Comparison of ENCODE assay signal across 8 cellular contexts in the genomic region with DNA sequence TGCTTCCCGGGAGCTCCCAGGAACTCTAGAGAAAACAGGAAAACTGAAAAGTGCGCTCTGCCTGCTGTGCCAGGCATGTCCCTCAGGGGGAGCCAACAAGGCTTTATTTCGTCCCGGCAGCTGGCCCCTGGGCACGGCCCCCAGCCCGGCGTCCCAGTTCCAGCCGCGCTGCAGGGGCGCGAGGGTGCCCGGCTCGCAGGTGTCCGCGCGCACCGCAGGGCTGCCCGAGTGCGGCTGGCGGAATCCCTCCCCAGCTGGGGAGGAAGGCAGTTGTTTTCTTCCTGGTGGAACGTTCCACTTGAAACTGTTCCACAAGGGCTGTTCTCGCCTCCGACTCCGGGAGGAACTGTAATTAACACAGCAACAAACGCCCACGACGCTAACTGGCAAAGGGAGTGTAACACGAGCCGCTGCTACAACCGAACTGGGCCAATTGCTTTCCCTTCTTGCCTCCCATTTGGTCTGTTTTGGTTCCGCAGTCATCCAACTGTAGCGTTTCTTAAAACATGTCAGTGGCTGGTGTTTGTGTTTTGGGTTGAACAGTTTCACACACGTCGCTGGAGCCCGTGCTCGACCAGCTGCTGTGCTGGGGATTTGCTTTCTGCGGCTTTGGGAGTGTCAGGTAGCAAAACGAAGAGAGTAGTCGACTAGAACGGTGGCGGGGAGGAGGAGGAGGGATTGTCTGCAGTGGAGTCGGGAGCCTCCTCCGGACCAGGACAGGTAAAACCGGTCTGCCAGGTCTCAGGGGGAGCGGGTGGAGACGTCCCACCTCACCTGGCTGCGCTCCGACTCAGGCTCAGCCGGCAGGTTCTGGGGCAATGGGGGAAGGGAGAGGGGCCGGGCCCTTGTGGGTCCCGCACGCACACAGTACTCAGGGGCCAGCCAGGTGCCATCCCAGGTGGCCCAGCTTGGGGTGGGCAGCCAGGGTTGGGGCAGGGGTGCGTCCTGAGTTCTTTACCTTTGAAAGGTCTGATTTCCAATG.
A peak's percentile ranks its signal among the peaks of the same experiment; 100 is the strongest.
DNase-seq lines count a peak whose midpoint lies in the region; ATAC-seq and TF ChIP-seq lines count a peak whose summit lies in the region.

No MANE protein-coding gene starts in this region.

- H2AFZ ChIP-seq in fibroblast of lung (ENCODE audit: low read length): peak overlapping the region; percentile 93

- peak; percentile 96 for DNase-seq in DMS 273 (lab: John Stamatoyannopoulos, UW; ENCODE audit: unreplicated experiment)
- peak; percentile 41 to 84 for DNase-seq in NCI-H446 (lab: John Stamatoyannopoulos, UW)
- peak; percentile 65 for DNase-seq in activated CD8-positive, alpha-beta memory T cell treated with anti-CD3 and anti-CD28 coated beads, Interleukin-2, amount 50 U/mL, for 48 hours
- peak; percentile 62 to 73 for DNase-seq in fibroblast of lung (ENCODE audit: low read depth in 2 of 2)
- DNase-seq in upper lobe of right lung: peak; percentile 91

- H3K9me3 ChIP-seq in fibroblast of lung (ENCODE audit: control insufficient read depth, insufficient read depth, low read depth, low read length) (no peaks in the 10 kb centered on the region), muscle layer of duodenum (ENCODE audit: control insufficient read depth in 1 of 2, low read length in 2 of 2) (no peaks in the 10 kb centered on the region), upper lobe of right lung (no peaks in the 10 kb centered on the region)

- H3K79me2 ChIP-seq in fibroblast of lung (ENCODE audit: control insufficient read depth, insufficient read depth, low read length): no peaks in the 10 kb centered on the region

- peak overlapping the region; percentile 94 for H3K4me2 ChIP-seq in fibroblast of lung (ENCODE audit: extremely low read depth, insufficient read depth, low read length)

- intact Hi-C loops in upper lobe of right lung (cut with DNase I): no loop called here

- peaks cover 3% of the 10 kb centered on the region for H3K4me1 ChIP-seq in fibroblast of lung (ENCODE audit: control insufficient read depth, extremely low read depth, insufficient read depth, low read length)
- H3K4me1 ChIP-seq in muscle layer of duodenum (ENCODE audit: control insufficient read depth in 1 of 2, insufficient read depth in 2 of 2, low read length in 2 of 2): peaks cover 11 to 12% of the 10 kb centered on the region in 2 donors
- H3K4me1 ChIP-seq in upper lobe of right lung: peaks cover 21% of the 10 kb centered on the region

- H3K36me3 ChIP-seq in fibroblast of lung (ENCODE audit: control insufficient read depth, insufficient read depth, low read length) (no peaks in the 10 kb centered on the region), muscle layer of duodenum (ENCODE audit: control insufficient read depth in 1 of 2, insufficient read depth in 2 of 2, low read length in 2 of 2) (no peaks in the 10 kb centered on the region), upper lobe of right lung (no peaks in the 10 kb centered on the region)

- no peak overlapping the region for H3K27ac ChIP-seq in fibroblast of lung (ENCODE audit: insufficient read depth, low read length)
- peak overlapping the region; percentile 59 for H3K27ac ChIP-seq in muscle layer of duodenum (ENCODE audit: low read length)
- H3K27ac ChIP-seq in upper lobe of right lung: peak overlapping the region; percentile 55

- TF ChIP-seq CTCF in fibroblast of lung (conservative IDR thresholded peaks at IDR 0.05 in 1 of 2, IDR thresholded peaks at IDR 0.05 in 1 of 2; ENCODE audit: low read depth in 1 of 2, low read length in 2 of 2) (peak; percentile 69 to 73), upper lobe of right lung (IDR thresholded peaks at IDR 0.05) (peak; percentile 66)

- peak overlapping the region; percentile 61 to 73 (median 68) for H3K4me3 ChIP-seq in fibroblast of lung (replicated peaks in 1 of 4; ENCODE audit: control extremely low read depth in 1 of 4, insufficient read depth in 1 of 4, low read depth in 3 of 4, low read length in 4 of 4)
- H3K4me3 ChIP-seq in muscle layer of duodenum (ENCODE audit: low read depth in 1 of 2, low read length in 2 of 2): peak overlapping the region; percentile 82 to 86
- H3K4me3 ChIP-seq in upper lobe of right lung: peak overlapping the region; percentile 66

- H4K20me1 ChIP-seq in fibroblast of lung (ENCODE audit: control insufficient read depth, extremely low read depth, insufficient read depth, low read length): no peaks in the 10 kb centered on the region

- H3K9ac ChIP-seq in fibroblast of lung (ENCODE audit: insufficient read depth, low read length): no peak overlapping the region

- ATAC-seq in GM19395 (IDR thresholded peaks at IDR 0.05; ENCODE audit: unreplicated experiment): peak; percentile 75
- peak; percentile 68 for ATAC-seq in HG03439 (IDR thresholded peaks at IDR 0.05; ENCODE audit: unreplicated experiment)
- ATAC-seq in upper lobe of right lung: peak; percentile 90

- peaks cover 9% of the 10 kb centered on the region for H3K27me3 ChIP-seq in fibroblast of lung (ENCODE audit: control insufficient read depth, insufficient read depth, low read length)
- H3K27me3 ChIP-seq in muscle layer of duodenum (ENCODE audit: low read depth, low read length): no peaks in the 10 kb centered on the region
- H3K27me3 ChIP-seq in upper lobe of right lung: no peaks in the 10 kb centered on the region
